Comparison of ENCODE assay signal across 32 cellular contexts in genomic region chr17:6463616-6464445, GRCh38. TPM values are rescaled to one million over a fixed set of nuclear protein-coding genes. Genes with fewer than 3 reads are reported as not detected.
"Had no signal": no experiment of that assay in that cellular context is flagged by ENCODE, and none has a peak within 500 bp of the region (broad histone marks: within the 10 kb centered on the region; RNA-seq: fewer than 3 reads in every experiment).

No MANE protein-coding gene starts in this region.

- H3K4me2 ChIP-seq: SK-N-SH had no signal

- H3K27me3 ChIP-seq: ascending aorta, body of pancreas, SJCRH30 had no signal

- H3K4me3 ChIP-seq: ascending aorta, body of pancreas, SJCRH30 had no signal

- H3K4me1 ChIP-seq: ascending aorta, body of pancreas, SJCRH30 had no signal

- H3K9me3 ChIP-seq: body of pancreas, SJCRH30, SK-N-SH had no signal

- H3K27ac Mint-ChIP-seq: activated CD4-positive, alpha-beta memory T cell treated with anti-CD3 and anti-CD28 coated beads for 36 hours; activated CD4-positive, alpha-beta T cell treated with anti-CD3 and anti-CD28 coated beads, Interleukin-2, amount 10 ng/mL, durations not matched to agents 7 days and 5 days; activated naive CD4-positive, alpha-beta T cell treated with anti-CD3 and anti-CD28 coated beads, Interleukin-2, amount 50 U/mL, for 72 hours; activated naive CD8-positive, alpha-beta T cell treated with anti-CD3 and anti-CD28 coated beads, Interleukin-2, amount 50 U/mL, for 24 hours had no signal

- H3K36me3 Mint-ChIP-seq: activated CD4-positive, alpha-beta memory T cell treated with anti-CD3 and anti-CD28 coated beads for 36 hours; activated naive CD4-positive, alpha-beta T cell treated with anti-CD3 and anti-CD28 coated beads, Interleukin-2, amount 50 U/mL, for 72 hours had no signal

- H3K9me3 Mint-ChIP-seq: activated CD4-positive, alpha-beta memory T cell treated with anti-CD3 and anti-CD28 coated beads for 36 hours; activated CD4-positive, alpha-beta T cell treated with anti-CD3 and anti-CD28 coated beads, Interleukin-2, amount 10 ng/mL, durations not matched to agents 7 days and 5 days; activated naive CD4-positive, alpha-beta T cell treated with anti-CD3 and anti-CD28 coated beads, Interleukin-2, amount 50 U/mL, for 72 hours; activated naive CD8-positive, alpha-beta T cell treated with anti-CD3 and anti-CD28 coated beads, Interleukin-2, amount 50 U/mL, for 24 hours; activated T-cell treated with anti-CD3 and anti-CD28 coated beads, Interleukin-2, amount 50 U/mL, for 4 hours had no signal

- H3K27ac ChIP-seq: ascending aorta, body of pancreas, SJCRH30, VCaP had no signal

- H3K4me3 Mint-ChIP-seq: activated CD4-positive, alpha-beta memory T cell treated with anti-CD3 and anti-CD28 coated beads for 36 hours; activated CD4-positive, alpha-beta T cell treated with anti-CD3 and anti-CD28 coated beads, Interleukin-2, amount 10 ng/mL, durations not matched to agents 7 days and 5 days; activated naive CD8-positive, alpha-beta T cell treated with anti-CD3 and anti-CD28 coated beads, Interleukin-2, amount 50 U/mL, for 24 hours; activated T-cell treated with anti-CD3 and anti-CD28 coated beads, Interleukin-2, amount 50 U/mL, for 4 hours had no signal

- H3K36me3 ChIP-seq: ascending aorta, SJCRH30 had no signal

- ATAC-seq: activated naive CD4-positive, alpha-beta T cell treated with anti-CD3 and anti-CD28 coated beads, Interleukin-2, amount 50 U/mL, for 72 hours; activated naive CD8-positive, alpha-beta T cell treated with anti-CD3 and anti-CD28 coated beads, Interleukin-2, amount 50 U/mL, for 24 hours; activated T-cell treated with anti-CD3 and anti-CD28 coated beads, Interleukin-2, amount 50 U/mL, for 4 hours; body of pancreas; Panc1; Right ventricle myocardium inferior had no signal

- DNase-seq: activated CD4-positive, alpha-beta memory T cell treated with anti-CD3 and anti-CD28 coated beads for 36 hours; activated CD4-positive, alpha-beta T cell treated with anti-CD3 and anti-CD28 coated beads, Interleukin-2, amount 10 ng/mL, durations not matched to agents 7 days and 5 days; activated CD4-positive, CD25-positive, alpha-beta regulatory T cell; activated CD8-positive, alpha-beta memory T cell treated with anti-CD3 and anti-CD28 coated beads for 24 hours; activated effector memory CD4-positive, alpha-beta T cell treated with anti-CD3 and anti-CD28 coated beads, Interleukin-2, amount 50 U/mL, for 16 hours; activated naive CD4-positive, alpha-beta T cell treated with Interleukin-2 at 50 U/mL for 16 hours; activated naive CD8-positive, alpha-beta T cell treated with anti-CD3 and anti-CD28 coated beads, Interleukin-2, amount 50 U/mL, for 24 hours; activated T-cell treated with anti-CD3 and anti-CD28 coated beads, Interleukin-2, amount 50 U/mL, for 4 hours; amniotic stem cell; body of pancreas; Karpas-422; MM.1S; NCI-H2029; NCI-H2107; NCI-H2171 treated with DMSO at 0.1 percent for 48 hours; NCI-H226; NCI-H526 treated with DMSO at 0.1 percent for 48 hours; NCI-H82; NK-92 treated with Interleukin-12 subunit alpha and Interleukin-12 subunit beta, amount 100 ng/mL, for 24 hours; OCI-M1; RPMI8226; SJCRH30; SK-N-SH; T-helper 1 cell had no signal

RNA-seq across cellular contexts. Expression of gene PIMREG, which starts 19.6 kb away (rescaled TPM):
- total RNA-seq: ascending aorta, body of pancreas had no signal

RNA-seq across cellular contexts. Expression of gene AIPL1, which starts 28.9 kb away (rescaled TPM):
- total RNA-seq: activated CD4-positive, alpha-beta memory T cell treated with anti-CD3 and anti-CD28 coated beads for 36 hours; activated CD4-positive, alpha-beta T cell treated with anti-CD3 and anti-CD28 coated beads, Interleukin-2, amount 10 ng/mL, durations not matched to agents 7 days and 5 days; activated naive CD4-positive, alpha-beta T cell treated with anti-CD3 and anti-CD28 coated beads, Interleukin-2, amount 50 U/mL, for 72 hours; activated T-cell treated with anti-CD3 and anti-CD28 coated beads, Interleukin-2, amount 50 U/mL, for 4 hours; ascending aorta; body of pancreas; bronchial epithelial cell; NCI-H460; Right ventricle myocardium inferior; T-helper 2 cell treated with Interferon-gamma antibody and Interleukin-4, amounts not matched to agents 100 ng/mL and 5 ng/mL, for 36 hours had no signal
